ENCODE assay signal across 39 cellular contexts in the genomic region with DNA sequence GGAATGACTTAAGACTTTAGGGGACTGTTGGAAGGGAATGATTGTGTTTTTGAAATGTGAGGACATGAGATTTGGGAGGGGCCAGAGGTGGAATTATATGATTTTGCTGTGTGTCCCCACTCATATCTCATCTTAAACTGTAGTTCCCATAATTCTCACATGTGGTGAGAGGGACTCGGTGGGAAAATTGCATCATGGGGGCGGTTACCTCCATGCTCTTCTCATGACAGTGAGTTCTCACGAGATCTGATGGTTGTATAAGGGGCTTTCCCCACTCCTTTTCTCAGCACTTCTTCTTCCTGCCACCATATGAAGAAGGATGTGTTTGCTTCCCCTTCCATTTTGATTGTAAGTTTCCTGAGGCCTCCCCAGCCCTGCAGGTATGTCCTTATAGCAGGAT.
"Had no signal": no experiment of that assay in that cellular context is flagged by ENCODE, and none has a peak within 500 bp of the region (broad histone marks: within the 10 kb centered on the region; RNA-seq: fewer than 3 reads in every experiment).

No MANE protein-coding gene starts in this region.

- H3K4me3 ChIP-seq: adrenal gland, MG63, PC-9 had no signal

- H3K36me3 ChIP-seq: adrenal gland, MG63, WERI-Rb-1 had no signal

- H3K27ac Mint-ChIP-seq: activated CD4-positive, alpha-beta T cell treated with anti-CD3 and anti-CD28 coated beads, Interleukin-2, amount 10 ng/mL, durations not matched to agents 24 days and 14 days; activated CD8-positive, alpha-beta T cell treated with anti-CD3 and anti-CD28 coated beads for 36 hours; activated naive CD4-positive, alpha-beta T cell treated with anti-CD3 and anti-CD28 coated beads, Interleukin-2, amount 50 U/mL, for 72 hours; activated T-cell treated with anti-CD3 and anti-CD28 coated beads, Interleukin-2, amount 50 U/mL, for 72 hours; activated T-helper 17 cell treated with anti-CD3 and anti-CD28 coated beads, Interleukin-2, amount 50 U/mL, for 72 hours; brain had no signal

- H3K9me3 Mint-ChIP-seq: activated CD4-positive, alpha-beta T cell treated with anti-CD3 and anti-CD28 coated beads, Interleukin-2, amount 10 ng/mL, durations not matched to agents 24 days and 14 days; activated CD8-positive, alpha-beta T cell treated with anti-CD3 and anti-CD28 coated beads for 36 hours; activated T-cell treated with anti-CD3 and anti-CD28 coated beads, Interleukin-2, amount 50 U/mL, for 72 hours had no signal

- H3K4me3 Mint-ChIP-seq: activated CD4-positive, alpha-beta T cell treated with anti-CD3 and anti-CD28 coated beads, Interleukin-2, amount 10 ng/mL, durations not matched to agents 24 days and 14 days; activated CD8-positive, alpha-beta T cell treated with anti-CD3 and anti-CD28 coated beads for 36 hours; activated T-cell treated with anti-CD3 and anti-CD28 coated beads, Interleukin-2, amount 50 U/mL, for 72 hours; activated T-helper 17 cell treated with anti-CD3 and anti-CD28 coated beads, Interleukin-2, amount 50 U/mL, for 72 hours; brain had no signal

- H3K4me1 ChIP-seq: adrenal gland had no signal

- ATAC-seq: activated CD8-positive, alpha-beta T cell treated with anti-CD3 and anti-CD28 coated beads for 36 hours; activated naive CD4-positive, alpha-beta T cell treated with anti-CD3 and anti-CD28 coated beads, Interleukin-2, amount 50 U/mL, for 72 hours; activated T-cell treated with anti-CD3 and anti-CD28 coated beads, Interleukin-2, amount 50 U/mL, for 72 hours; activated T-helper 17 cell treated with anti-CD3 and anti-CD28 coated beads, Interleukin-2, amount 50 U/mL, for 72 hours; Right ventricle myocardium inferior; SK-N-SH treated with all-trans-retinoic acid at 6 μM for 48 hours had no signal

- H3K4me1 Mint-ChIP-seq: activated CD4-positive, alpha-beta T cell treated with anti-CD3 and anti-CD28 coated beads, Interleukin-2, amount 10 ng/mL, durations not matched to agents 24 days and 14 days; activated T-helper 17 cell treated with anti-CD3 and anti-CD28 coated beads, Interleukin-2, amount 50 U/mL, for 72 hours; brain had no signal

- H3K27me3 Mint-ChIP-seq: activated CD4-positive, alpha-beta T cell treated with anti-CD3 and anti-CD28 coated beads, Interleukin-2, amount 10 ng/mL, durations not matched to agents 24 days and 14 days; activated T-helper 17 cell treated with anti-CD3 and anti-CD28 coated beads, Interleukin-2, amount 50 U/mL, for 72 hours had no signal

- H3K9me3 ChIP-seq: adrenal gland, MG63 had no signal

- FAIRE-seq: bronchial epithelial cell, RCC 7860 had no signal

- H3K36me3 Mint-ChIP-seq: activated naive CD4-positive, alpha-beta T cell treated with anti-CD3 and anti-CD28 coated beads, Interleukin-2, amount 50 U/mL, for 72 hours; brain had no signal

- DNase-seq: activated CD4-positive, alpha-beta T cell treated with anti-CD3 and anti-CD28 coated beads, Interleukin-2, amount 10 ng/mL, durations not matched to agents 24 days and 14 days; activated CD4-positive, alpha-beta T cell treated with anti-CD3 and anti-CD28 coated beads, Interleukin-2, amount 50 U/mL, for 4 hours; activated CD4-positive, CD25-positive, alpha-beta regulatory T cell; activated CD8-positive, alpha-beta T cell treated with anti-CD3 and anti-CD28 coated beads for 36 hours; activated effector memory CD4-positive, alpha-beta T cell treated with anti-CD3 and anti-CD28 coated beads, Interleukin-2, amount 50 U/mL, for 16 hours; activated naive CD4-positive, alpha-beta T cell; activated T-cell treated with anti-CD3 and anti-CD28 coated beads, Interleukin-2, amount 50 U/mL, for 1 hour; activated T-cell treated with anti-CD3 and anti-CD28 coated beads, Interleukin-2, amount 50 U/mL, for 72 hours; adrenal gland; anterior cingulate cortex; caudate nucleus; cerebellar nuclear complex; Kasumi-1; KG1; MG63; NCI-H1105 treated with DMSO at 0.1 percent for 48 hours; NCI-H1436; NCI-H1694; NCI-H2029; NCI-H345; NCI-H510A; NCI-H526; NCI-H748 treated with DMSO at 0.1 percent for 48 hours; NK-92 treated with Interleukin-12 subunit alpha and Interleukin-12 subunit beta, amount 100 ng/mL, for 24 hours; PC-9; SIG-M5; SW 1271; T-helper 1 cell; T-helper 2 cell; T-helper 9 cell; WERI-Rb-1 had no signal

- H2AFZ ChIP-seq: PC-9 had no signal

- H3K27me3 ChIP-seq: adrenal gland, MG63 had no signal

- H3K4me2 ChIP-seq: PC-9 had no signal

- H3K27ac ChIP-seq: adrenal gland, PC-9, RWPE1, WERI-Rb-1 had no signal
